ENCODE assay signal across 1 cellular context in the genomic region with DNA sequence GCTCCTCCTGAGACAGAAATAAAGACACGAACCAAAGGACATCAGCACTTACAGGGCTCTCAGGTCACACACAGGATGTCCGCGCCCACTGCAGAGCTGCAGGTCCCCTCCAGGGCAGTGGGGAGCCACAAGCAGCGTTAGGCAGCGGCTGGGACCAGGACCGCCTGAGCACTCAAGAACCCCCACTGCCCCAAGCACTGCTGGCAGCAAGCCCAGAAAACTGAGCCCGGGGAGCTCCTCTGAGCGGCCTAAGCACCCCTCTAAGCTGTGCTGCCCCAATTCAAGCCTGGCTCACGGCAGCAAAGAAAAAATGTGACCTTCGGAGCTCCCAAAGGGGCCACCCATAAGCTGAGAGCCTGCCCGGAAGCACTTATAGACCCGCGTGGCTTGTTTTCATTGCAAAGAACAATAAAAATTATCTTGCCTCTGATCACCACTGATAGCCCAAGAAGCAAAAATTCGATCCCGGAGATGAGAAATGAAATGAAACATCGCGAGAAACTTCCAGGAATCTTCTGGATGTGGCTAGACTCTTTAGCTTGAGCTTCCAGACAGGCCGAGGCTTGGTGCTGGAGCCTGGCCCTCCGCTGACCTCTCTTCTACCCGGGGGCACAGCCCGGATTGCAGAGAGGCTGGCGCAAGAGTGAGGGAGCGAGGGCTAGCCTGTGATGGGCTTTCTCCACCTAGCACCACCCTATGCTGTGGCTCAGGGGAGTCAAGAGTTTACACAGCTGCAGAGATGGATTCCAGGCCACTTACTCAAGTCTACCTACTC.
TF ChIP-seq lines count a peak whose summit lies in the region.

No MANE protein-coding gene starts in this region.

TF ChIP-seq in HepG2, 621 proteins besides CTCF, POLR2A, EP300 and RAD21 (continued from another document):
- TF ChIP-seq, protein P1, sequence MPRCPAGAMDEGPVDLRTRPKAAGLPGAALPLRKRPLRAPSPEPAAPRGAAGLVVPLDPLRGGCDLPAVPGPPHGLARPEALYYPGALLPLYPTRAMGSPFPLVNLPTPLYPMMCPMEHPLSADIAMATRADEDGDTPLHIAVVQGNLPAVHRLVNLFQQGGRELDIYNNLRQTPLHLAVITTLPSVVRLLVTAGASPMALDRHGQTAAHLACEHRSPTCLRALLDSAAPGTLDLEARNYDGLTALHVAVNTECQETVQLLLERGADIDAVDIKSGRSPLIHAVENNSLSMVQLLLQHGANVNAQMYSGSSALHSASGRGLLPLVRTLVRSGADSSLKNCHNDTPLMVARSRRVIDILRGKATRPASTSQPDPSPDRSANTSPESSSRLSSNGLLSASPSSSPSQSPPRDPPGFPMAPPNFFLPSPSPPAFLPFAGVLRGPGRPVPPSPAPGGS (CRISPR knock-in tag; IDR thresholded peaks at IDR 0.05), result no peak
- no peak for TF ChIP-seq ZFP90 (CRISPR knock-in tag; IDR thresholded peaks at IDR 0.05; ENCODE audit: borderline replicate concordance)
- TF ChIP-seq FOXA1 (IDR thresholded peaks at IDR 0.05), result no peak
- TF ChIP-seq FOXA1 (CRISPR knock-in tag; IDR thresholded peaks at IDR 0.05), result no peak
- no peak; the same call in 1 of the 2 replicates for TF ChIP-seq MYC (CRISPR knock-in tag; IDR thresholded peaks at IDR 0.05; ENCODE audit: borderline replicate concordance)
- TF ChIP-seq SOX13 (IDR thresholded peaks at IDR 0.05), result no peak
- peak in 1 of 2 experiments; percentile 70; a peak in 2 of 4 replicates for TF ChIP-seq SOX13 (CRISPR knock-in tag; conservative IDR thresholded peaks at IDR 0.05 in 1 of 2, IDR thresholded peaks at IDR 0.05 in 1 of 2)
- no peak for TF ChIP-seq ZNF343 (CRISPR knock-in tag; IDR thresholded peaks at IDR 0.05)
- TF ChIP-seq ZNF296 (CRISPR knock-in tag; conservative IDR thresholded peaks at IDR 0.05), result no peak
- no peak for TF ChIP-seq ZNF619 (CRISPR knock-in tag; IDR thresholded peaks at IDR 0.05)
- TF ChIP-seq, protein P2, sequence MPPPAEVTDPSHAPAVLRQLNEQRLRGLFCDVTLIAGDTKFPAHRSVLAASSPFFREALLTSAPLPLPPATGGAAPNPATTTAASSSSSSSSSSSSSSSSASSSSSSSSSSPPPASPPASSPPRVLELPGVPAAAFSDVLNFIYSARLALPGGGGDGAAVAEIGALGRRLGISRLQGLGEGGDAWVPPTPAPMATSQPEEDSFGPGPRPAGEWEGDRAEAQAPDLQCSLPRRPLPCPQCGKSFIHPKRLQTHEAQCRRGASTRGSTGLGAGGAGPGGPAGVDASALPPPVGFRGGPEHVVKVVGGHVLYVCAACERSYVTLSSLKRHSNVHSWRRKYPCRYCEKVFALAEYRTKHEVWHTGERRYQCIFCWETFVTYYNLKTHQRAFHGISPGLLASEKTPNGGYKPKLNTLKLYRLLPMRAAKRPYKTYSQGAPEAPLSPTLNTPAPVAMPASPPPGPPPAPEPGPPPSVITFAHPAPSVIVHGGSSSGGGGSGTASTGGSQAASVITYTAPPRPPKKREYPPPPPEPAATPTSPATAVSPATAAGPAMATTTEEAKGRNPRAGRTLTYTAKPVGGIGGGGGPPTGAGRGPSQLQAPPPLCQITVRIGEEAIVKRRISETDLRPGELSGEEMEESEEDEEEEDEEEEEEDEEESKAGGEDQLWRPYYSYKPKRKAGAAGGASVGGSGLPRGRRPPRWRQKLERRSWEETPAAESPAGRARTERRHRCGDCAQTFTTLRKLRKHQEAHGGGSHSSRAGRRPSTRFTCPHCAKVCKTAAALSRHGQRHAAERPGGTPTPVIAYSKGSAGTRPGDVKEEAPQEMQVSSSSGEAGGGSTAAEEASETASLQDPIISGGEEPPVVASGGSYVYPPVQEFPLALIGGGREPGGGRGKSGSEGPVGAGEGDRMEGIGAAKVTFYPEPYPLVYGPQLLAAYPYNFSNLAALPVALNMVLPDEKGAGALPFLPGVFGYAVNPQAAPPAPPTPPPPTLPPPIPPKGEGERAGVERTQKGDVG (CRISPR knock-in tag; IDR thresholded peaks at IDR 0.05; ENCODE audit: borderline replicate concordance), result no peak
- no peak for TF ChIP-seq NKX3-1 (CRISPR knock-in tag; IDR thresholded peaks at IDR 0.05)
- peak; percentile 30; the same call in 1 of the 2 replicates for TF ChIP-seq RARA (CRISPR knock-in tag; IDR thresholded peaks at IDR 0.05)
- 0 out of 2 replicates have a peak, but pooled peaks have one; percentile 20 for TF ChIP-seq ELF1 (CRISPR knock-in tag; IDR thresholded peaks at IDR 0.05)
- TF ChIP-seq MED1 (CRISPR knock-in tag; IDR thresholded peaks at IDR 0.05), result no peak
- no peak for TF ChIP-seq ZNF143 (CRISPR knock-in tag; IDR thresholded peaks at IDR 0.05)
- TF ChIP-seq RBFOX2 (IDR thresholded peaks at IDR 0.05; ENCODE audit: low read depth, low read length), result no peak
- TF ChIP-seq ZSCAN25 (CRISPR knock-in tag; IDR thresholded peaks at IDR 0.05), result no peak
- 0 out of 2 replicates have a peak, but pooled peaks have one; percentile 10 for TF ChIP-seq BORCS8-MEF2B (CRISPR knock-in tag; IDR thresholded peaks at IDR 0.05)
- no peak for TF ChIP-seq TCF7 (IDR thresholded peaks at IDR 0.05; ENCODE audit: low read depth)
- no peak for TF ChIP-seq SATB2 (CRISPR knock-in tag; IDR thresholded peaks at IDR 0.05)
- TF ChIP-seq ZKSCAN5 (CRISPR knock-in tag; IDR thresholded peaks at IDR 0.05), result no peak
- TF ChIP-seq YEATS4 (CRISPR knock-in tag; IDR thresholded peaks at IDR 0.05; ENCODE audit: borderline replicate concordance), result no peak
- TF ChIP-seq ASH2L (IDR thresholded peaks at IDR 0.05; ENCODE audit: insufficient read length, low read depth, low read length), result peak; percentile 25
- TF ChIP-seq, protein P3, sequence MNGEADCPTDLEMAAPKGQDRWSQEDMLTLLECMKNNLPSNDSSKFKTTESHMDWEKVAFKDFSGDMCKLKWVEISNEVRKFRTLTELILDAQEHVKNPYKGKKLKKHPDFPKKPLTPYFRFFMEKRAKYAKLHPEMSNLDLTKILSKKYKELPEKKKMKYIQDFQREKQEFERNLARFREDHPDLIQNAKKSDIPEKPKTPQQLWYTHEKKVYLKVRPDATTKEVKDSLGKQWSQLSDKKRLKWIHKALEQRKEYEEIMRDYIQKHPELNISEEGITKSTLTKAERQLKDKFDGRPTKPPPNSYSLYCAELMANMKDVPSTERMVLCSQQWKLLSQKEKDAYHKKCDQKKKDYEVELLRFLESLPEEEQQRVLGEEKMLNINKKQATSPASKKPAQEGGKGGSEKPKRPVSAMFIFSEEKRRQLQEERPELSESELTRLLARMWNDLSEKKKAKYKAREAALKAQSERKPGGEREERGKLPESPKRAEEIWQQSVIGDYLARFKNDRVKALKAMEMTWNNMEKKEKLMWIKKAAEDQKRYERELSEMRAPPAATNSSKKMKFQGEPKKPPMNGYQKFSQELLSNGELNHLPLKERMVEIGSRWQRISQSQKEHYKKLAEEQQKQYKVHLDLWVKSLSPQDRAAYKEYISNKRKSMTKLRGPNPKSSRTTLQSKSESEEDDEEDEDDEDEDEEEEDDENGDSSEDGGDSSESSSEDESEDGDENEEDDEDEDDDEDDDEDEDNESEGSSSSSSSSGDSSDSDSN (CRISPR knock-in tag; IDR thresholded peaks at IDR 0.05), result peak; percentile 45; the same call in 1 of the 2 replicates
- TF ChIP-seq, protein P4, sequence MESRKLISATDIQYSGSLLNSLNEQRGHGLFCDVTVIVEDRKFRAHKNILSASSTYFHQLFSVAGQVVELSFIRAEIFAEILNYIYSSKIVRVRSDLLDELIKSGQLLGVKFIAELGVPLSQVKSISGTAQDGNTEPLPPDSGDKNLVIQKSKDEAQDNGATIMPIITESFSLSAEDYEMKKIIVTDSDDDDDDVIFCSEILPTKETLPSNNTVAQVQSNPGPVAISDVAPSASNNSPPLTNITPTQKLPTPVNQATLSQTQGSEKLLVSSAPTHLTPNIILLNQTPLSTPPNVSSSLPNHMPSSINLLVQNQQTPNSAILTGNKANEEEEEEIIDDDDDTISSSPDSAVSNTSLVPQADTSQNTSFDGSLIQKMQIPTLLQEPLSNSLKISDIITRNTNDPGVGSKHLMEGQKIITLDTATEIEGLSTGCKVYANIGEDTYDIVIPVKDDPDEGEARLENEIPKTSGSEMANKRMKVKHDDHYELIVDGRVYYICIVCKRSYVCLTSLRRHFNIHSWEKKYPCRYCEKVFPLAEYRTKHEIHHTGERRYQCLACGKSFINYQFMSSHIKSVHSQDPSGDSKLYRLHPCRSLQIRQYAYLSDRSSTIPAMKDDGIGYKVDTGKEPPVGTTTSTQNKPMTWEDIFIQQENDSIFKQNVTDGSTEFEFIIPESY (CRISPR knock-in tag; IDR thresholded peaks at IDR 0.05), result peak; percentile 72
- TF ChIP-seq ZFP37 (CRISPR knock-in tag; IDR thresholded peaks at IDR 0.05; ENCODE audit: borderline replicate concordance), result no peak
- no peak for TF ChIP-seq HOXD1 (CRISPR knock-in tag; IDR thresholded peaks at IDR 0.05)
- peak; percentile 22; the same call in 1 of the 2 replicates for TF ChIP-seq ETV5 (CRISPR knock-in tag; IDR thresholded peaks at IDR 0.05; ENCODE audit: borderline replicate concordance)
- no peak for TF ChIP-seq ZNF766 (CRISPR knock-in tag; IDR thresholded peaks at IDR 0.05; ENCODE audit: borderline replicate concordance)
